Comparison of ENCODE assay signal across 10 cellular contexts in genomic region chr5:52922384-52922783, GRCh38.
DNase-seq lines count a peak whose midpoint lies in the region; ATAC-seq, FAIRE-seq and TF ChIP-seq lines count a peak whose summit lies in the region.
"Had no signal": no experiment of that assay in that cellular context is flagged by ENCODE, and none has a peak within 500 bp of the region (broad histone marks: within the 10 kb centered on the region; RNA-seq: fewer than 3 reads in every experiment).

No MANE protein-coding gene starts in this region.

- H3K36me3 ChIP-seq in Panc1 (ENCODE audit: control insufficient read depth, insufficient read depth, low read length) = no peaks in the 10 kb centered on the region

- no peaks in the 10 kb centered on the region for H3K4me1 Mint-ChIP-seq in glutamatergic neuron (ENCODE audit: low read depth, unreplicated experiment)

- H3K27ac ChIP-seq in Panc1 (ENCODE audit: low read length) = no peak overlapping the region

- no peaks in the 10 kb centered on the region for H3K27me3 ChIP-seq in Panc1 (ENCODE audit: control insufficient read depth, insufficient read depth, low read length)

- no peak overlapping the region for H3K4me3 Mint-ChIP-seq in glutamatergic neuron (ENCODE audit: unreplicated experiment)

- peaks cover 1% of the 10 kb centered on the region for H3K9me3 Mint-ChIP-seq in glutamatergic neuron (ENCODE audit: unreplicated experiment)

- peak; percentile 30 for DNase-seq in H54 (ENCODE audit: insufficient read length, low spot score)
- DNase-seq in Panc1 (ENCODE audit: low read depth, low spot score) = peak; percentile 87
- DNase-seq in fibroblast of pulmonary artery (ENCODE audit: low read depth) = peak; percentile 97
- peak; percentile 96 for DNase-seq in retinal pigment epithelial cell (ENCODE audit: low read depth)
- no peak for DNase-seq in foreskin melanocyte
- no peak for DNase-seq in OCI-M1 (lab: John Stamatoyannopoulos, UW)
- no peak for DNase-seq in glutamatergic neuron
- DNase-seq: head of caudate nucleus, NCI-H774 had no signal

- no peak for TF ChIP-seq POLR2A in H54 (IDR thresholded peaks at IDR 0.05; ENCODE audit: low read depth, low read length)

- POLR2A ChIA-PET in Panc1 (lab: Charles Lee) = no interaction called here

- ATAC-seq in Panc1 (peak; percentile 94), HG02938 (IDR thresholded peaks at IDR 0.05; ENCODE audit: unreplicated experiment) (no peak)

- H3K9me3 ChIP-seq in Panc1 (ENCODE audit: control insufficient read depth, insufficient read depth, low read depth, low read length) = no peaks in the 10 kb centered on the region

- no peaks in the 10 kb centered on the region for H3K27me3 Mint-ChIP-seq in glutamatergic neuron (ENCODE audit: unreplicated experiment)

- H3K4me3 ChIP-seq in Panc1 (ENCODE audit: low read depth in 2 of 2, low read length in 2 of 2) = no peak overlapping the region
- no peak overlapping the region for H3K4me3 ChIP-seq in fibroblast of pulmonary artery (replicated peaks; ENCODE audit: low read depth, low read length)
- no peak overlapping the region for H3K4me3 ChIP-seq in retinal pigment epithelial cell (ENCODE audit: low read length)

- CTCF ChIA-PET in Panc1 (lab: Charles Lee) = no interaction called here

- TF ChIP-seq CTCF in Panc1 (IDR thresholded peaks at IDR 0.05) = no peak
- peak; percentile 12 for TF ChIP-seq CTCF in fibroblast of pulmonary artery (IDR thresholded peaks at IDR 0.05; ENCODE audit: low read length, missing control alignments)
- peak; percentile 26 for TF ChIP-seq CTCF in retinal pigment epithelial cell (conservative IDR thresholded peaks at IDR 0.05; ENCODE audit: low read depth, low read length)
- TF ChIP-seq CTCF in glutamatergic neuron (IDR thresholded peaks at IDR 0.05; ENCODE audit: partially characterized antibody, unreplicated experiment) = no peak

- in situ Hi-C loops in Panc1 (cut with HindIII; ENCODE audit: low pct_unique_long_range_greater_than_20kb, low sequenced_read_pairs) = no loop called here

- H3K4me1 ChIP-seq in Panc1 (ENCODE audit: control insufficient read depth, insufficient read depth, low read length) = peaks cover 4% of the 10 kb centered on the region; the same call in 1 of the 2 replicates

- H3K27ac Mint-ChIP-seq in glutamatergic neuron (ENCODE audit: unreplicated experiment) = no peak overlapping the region

- peak; percentile 95 for FAIRE-seq in H54 (lab: Jason Lieb, UNC)

- no TSS peak for BruUV-seq in Panc1 (replicated peaks; lab: Mats Ljungman, UMichigan)

- H3K36me3 Mint-ChIP-seq in glutamatergic neuron (ENCODE audit: unreplicated experiment) = no peaks in the 10 kb centered on the region

- intact Hi-C loops in Panc1 (cut with micrococcal nuclease; ENCODE audit: unreplicated experiment) = no loop called here

Comparison
In these comparisons a context has a peak if more than half of its experiments do, and no peak if none do; other contexts are left out.
1. DNase-seq: peak in H54 (single experiment), Panc1 (single experiment), fibroblast of pulmonary artery (single experiment) and retinal pigment epithelial cell (single experiment); none in foreskin melanocyte (single experiment), OCI-M1 (single experiment) and glutamatergic neuron (single experiment).
2. CTCF ChIP-seq: peak in fibroblast of pulmonary artery (single experiment) and retinal pigment epithelial cell (single experiment); none in Panc1 (single experiment) and glutamatergic neuron (single experiment).